ENCODE assay signal across 8 cellular contexts in the genomic region with DNA sequence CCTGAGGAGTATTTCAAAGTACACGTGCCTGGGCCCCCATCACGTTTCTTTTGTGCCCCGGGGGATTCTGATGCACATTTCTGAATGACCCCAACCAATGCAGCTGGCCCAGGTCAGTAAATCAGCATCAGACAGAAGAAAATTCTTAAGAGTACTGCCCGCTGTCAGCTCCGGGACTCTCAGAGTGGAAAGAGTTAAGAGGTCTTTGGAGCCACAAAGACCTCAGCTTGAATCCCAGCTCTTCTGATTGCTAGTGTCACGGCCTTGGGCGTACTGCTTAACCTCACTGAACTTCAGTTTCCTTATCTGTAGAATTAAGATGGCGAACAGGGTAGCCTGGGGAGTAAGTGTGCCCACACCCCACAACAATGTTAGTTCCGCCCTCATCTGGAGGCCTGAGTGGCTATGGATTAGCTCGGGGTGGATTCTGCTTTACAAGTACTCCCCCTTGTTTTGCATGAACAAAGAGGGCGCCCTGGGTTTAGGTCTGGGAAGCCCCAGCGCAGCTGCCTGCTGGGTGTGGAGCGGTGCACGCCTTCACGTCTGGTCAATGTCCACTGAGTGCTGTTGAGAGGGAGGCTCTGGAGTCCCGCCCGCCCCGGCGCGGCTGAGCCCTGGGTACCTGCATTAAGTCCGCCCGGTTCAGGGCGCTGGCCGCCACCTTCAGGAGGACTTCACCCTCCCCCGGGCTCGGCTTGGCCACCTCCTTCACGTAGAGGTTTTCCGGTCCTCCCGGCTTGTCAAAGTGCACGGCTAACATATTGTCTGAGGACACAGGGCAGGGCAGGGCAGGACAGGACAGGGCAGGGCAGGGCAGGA. TPM values are rescaled to one million over a fixed set of nuclear protein-coding genes. Genes with fewer than 3 reads are reported as not detected.
DNase-seq lines count a peak whose midpoint lies in the region; ATAC-seq and TF ChIP-seq lines count a peak whose summit lies in the region.

No MANE protein-coding gene starts in this region.

- H3K9ac ChIP-seq in parathyroid adenoma, result no peak overlapping the region

- H3K27me3 ChIP-seq in parathyroid adenoma (ENCODE audit: control insufficient read depth, insufficient read depth, low read length), result no peaks in the 10 kb centered on the region

- peak overlapping the region; percentile 95 for H3K27ac ChIP-seq in parathyroid adenoma

- H3K4me3 Mint-ChIP-seq in activated T-helper 2 cell treated with anti-CD3 and anti-CD28 coated beads, Interferon-gamma antibody, Interleukin-2, Interleukin-4, amounts not matched to agents 10 μg/mL and 5 μg/mL and 100 μg/mL, durations not matched to agents 14 hours and 24 hours and 36 hours (ENCODE audit: low read depth), result peak overlapping the region; percentile 84
- H3K4me3 Mint-ChIP-seq in glutamatergic neuron (ENCODE audit: unreplicated experiment), result peak overlapping the region; percentile 93

- peak overlapping the region; percentile 51 for H3K4me3 ChIP-seq in parathyroid adenoma (ENCODE audit: low read depth, low read length)

- H3K79me2 ChIP-seq in parathyroid adenoma, result peaks cover 13% of the 10 kb centered on the region

- no peaks in the 10 kb centered on the region for H3K27me3 Mint-ChIP-seq in activated T-helper 2 cell treated with anti-CD3 and anti-CD28 coated beads, Interferon-gamma antibody, Interleukin-2, Interleukin-4, amounts not matched to agents 10 μg/mL and 5 μg/mL and 100 μg/mL, durations not matched to agents 14 hours and 24 hours and 36 hours (ENCODE audit: low read depth)
- H3K27me3 Mint-ChIP-seq in glutamatergic neuron (ENCODE audit: unreplicated experiment), result peaks cover 9% of the 10 kb centered on the region

- peak overlapping the region; percentile 89 for H3K4me2 ChIP-seq in parathyroid adenoma (ENCODE audit: low read length)

- H3K27ac Mint-ChIP-seq in activated T-helper 2 cell treated with anti-CD3 and anti-CD28 coated beads, Interferon-gamma antibody, Interleukin-2, Interleukin-4, amounts not matched to agents 10 μg/mL and 5 μg/mL and 100 μg/mL, durations not matched to agents 14 hours and 24 hours and 36 hours, result peak overlapping the region; percentile 70
- H3K27ac Mint-ChIP-seq in glutamatergic neuron (ENCODE audit: unreplicated experiment), result peak overlapping the region; percentile 98

- H2AFZ ChIP-seq in parathyroid adenoma, result peak overlapping the region; percentile 96

- peaks cover 12% of the 10 kb centered on the region for H3K4me1 ChIP-seq in parathyroid adenoma

- ATAC-seq in GM19324 (IDR thresholded peaks at IDR 0.05; ENCODE audit: low FRiP score, unreplicated experiment) (peak; percentile 63), HG03354 (IDR thresholded peaks at IDR 0.05; ENCODE audit: poor library complexity, severe bottlenecking, unreplicated experiment) (peak; percentile 84)

- no peak for TF ChIP-seq CTCF in glutamatergic neuron (IDR thresholded peaks at IDR 0.05; ENCODE audit: partially characterized antibody, unreplicated experiment)
- TF ChIP-seq CTCF in parathyroid adenoma (IDR thresholded peaks at IDR 0.05), result no peak

- DNase-seq in DMS153 treated with DMSO at 0.1 percent for 48 hours (lab: John Stamatoyannopoulos, UW; ENCODE audit: unreplicated experiment), result peak; percentile 71
- peak; percentile 62 for DNase-seq in NCI-H345 treated with DMSO at 0.1 percent for 48 hours (lab: John Stamatoyannopoulos, UW; ENCODE audit: unreplicated experiment)
- no peak for DNase-seq in activated T-helper 2 cell treated with anti-CD3 and anti-CD28 coated beads, Interferon-gamma antibody, Interleukin-2, Interleukin-4, amounts not matched to agents 10 μg/mL and 5 μg/mL and 100 μg/mL, durations not matched to agents 14 hours and 24 hours and 36 hours (ENCODE audit: low spot score)
- peak; percentile 77 for DNase-seq in glutamatergic neuron
- no peak for DNase-seq in GOT3 (lab: John Stamatoyannopoulos, UW)

- H3K9me3 Mint-ChIP-seq in activated T-helper 2 cell treated with anti-CD3 and anti-CD28 coated beads, Interferon-gamma antibody, Interleukin-2, Interleukin-4, amounts not matched to agents 10 μg/mL and 5 μg/mL and 100 μg/mL, durations not matched to agents 14 hours and 24 hours and 36 hours, result no peaks in the 10 kb centered on the region
- peaks cover 7% of the 10 kb centered on the region for H3K9me3 Mint-ChIP-seq in glutamatergic neuron (ENCODE audit: unreplicated experiment)

- intact Hi-C loops in activated T-helper 2 cell treated with anti-CD3 and anti-CD28 coated beads, Interferon-gamma antibody, Interleukin-2, Interleukin-4, amounts not matched to agents 10 μg/mL and 5 μg/mL and 100 μg/mL, durations not matched to agents 14 hours and 24 hours and 36 hours (cut with micrococcal nuclease), result loop anchor here (1.0 to 5.0 kb wide), 4 partner anchors 7 to 299 kb away; a partner anchor contains a TSS

- no peaks in the 10 kb centered on the region for H3K9me3 ChIP-seq in parathyroid adenoma (ENCODE audit: control insufficient read depth, low read length)

- H3K4me1 Mint-ChIP-seq in activated T-helper 2 cell treated with anti-CD3 and anti-CD28 coated beads, Interferon-gamma antibody, Interleukin-2, Interleukin-4, amounts not matched to agents 10 μg/mL and 5 μg/mL and 100 μg/mL, durations not matched to agents 14 hours and 24 hours and 36 hours (ENCODE audit: low read depth), result peaks cover 18% of the 10 kb centered on the region
- peaks cover 13% of the 10 kb centered on the region for H3K4me1 Mint-ChIP-seq in glutamatergic neuron (ENCODE audit: low read depth, unreplicated experiment)

- no peaks in the 10 kb centered on the region for H3K36me3 ChIP-seq in parathyroid adenoma (ENCODE audit: control insufficient read depth, insufficient read depth, low read length)

- H3K36me3 Mint-ChIP-seq in activated T-helper 2 cell treated with anti-CD3 and anti-CD28 coated beads, Interferon-gamma antibody, Interleukin-2, Interleukin-4, amounts not matched to agents 10 μg/mL and 5 μg/mL and 100 μg/mL, durations not matched to agents 14 hours and 24 hours and 36 hours (ENCODE audit: low read depth), result peaks cover 5% of the 10 kb centered on the region
- H3K36me3 Mint-ChIP-seq in glutamatergic neuron (ENCODE audit: unreplicated experiment), result no peaks in the 10 kb centered on the region

RNA-seq across cellular contexts. Expression of a gene that starts 0.9 kb away (rescaled TPM):
- total RNA-seq in activated T-helper 2 cell treated with anti-CD3 and anti-CD28 coated beads, Interferon-gamma antibody, Interleukin-2, Interleukin-4, amounts not matched to agents 10 μg/mL and 5 μg/mL and 100 μg/mL, durations not matched to agents 14 hours and 24 hours and 36 hours, result 2.7 and 3.1 TPM in 2 replicates
- total RNA-seq in glutamatergic neuron (ENCODE audit: unreplicated experiment), result 38.0 TPM

RNA-seq across cellular contexts. Expression of a gene that starts 7.7 kb away (rescaled TPM):
- 137 and 143 TPM in 2 replicates for total RNA-seq in activated T-helper 2 cell treated with anti-CD3 and anti-CD28 coated beads, Interferon-gamma antibody, Interleukin-2, Interleukin-4, amounts not matched to agents 10 μg/mL and 5 μg/mL and 100 μg/mL, durations not matched to agents 14 hours and 24 hours and 36 hours
- 76.5 TPM for total RNA-seq in glutamatergic neuron (ENCODE audit: unreplicated experiment)

RNA-seq across cellular contexts. Expression of a gene that starts 34.2 kb away (rescaled TPM):
- 1.1 and 2.1 TPM in 2 replicates for total RNA-seq in activated T-helper 2 cell treated with anti-CD3 and anti-CD28 coated beads, Interferon-gamma antibody, Interleukin-2, Interleukin-4, amounts not matched to agents 10 μg/mL and 5 μg/mL and 100 μg/mL, durations not matched to agents 14 hours and 24 hours and 36 hours
- 38.1 TPM for total RNA-seq in glutamatergic neuron (ENCODE audit: unreplicated experiment)

RNA-seq across cellular contexts. Expression of a gene that starts 36.6 kb away (rescaled TPM):
- total RNA-seq in activated T-helper 2 cell treated with anti-CD3 and anti-CD28 coated beads, Interferon-gamma antibody, Interleukin-2, Interleukin-4, amounts not matched to agents 10 μg/mL and 5 μg/mL and 100 μg/mL, durations not matched to agents 14 hours and 24 hours and 36 hours, result 22.0 and 22.1 TPM in 2 replicates
- 22.3 TPM for total RNA-seq in glutamatergic neuron (ENCODE audit: unreplicated experiment)

RNA-seq across cellular contexts. Expression of a gene that starts 39.4 kb away (rescaled TPM):
- 0.30 TPM in 1 of 2 replicates, not detected in the other for total RNA-seq in activated T-helper 2 cell treated with anti-CD3 and anti-CD28 coated beads, Interferon-gamma antibody, Interleukin-2, Interleukin-4, amounts not matched to agents 10 μg/mL and 5 μg/mL and 100 μg/mL, durations not matched to agents 14 hours and 24 hours and 36 hours
- total RNA-seq in glutamatergic neuron (ENCODE audit: unreplicated experiment), result not detected

Comparison
In these comparisons a context has a peak if more than half of its experiments do, and no peak if none do; other contexts are left out.
1. DNase-seq: peak in DMS153 treated with DMSO at 0.1 percent for 48 hours (single experiment), NCI-H345 treated with DMSO at 0.1 percent for 48 hours (single experiment) and glutamatergic neuron (single experiment); none in activated T-helper 2 cell treated with anti-CD3 and anti-CD28 coated beads, Interferon-gamma antibody, Interleukin-2, Interleukin-4, amounts not matched to agents 10 μg/mL and 5 μg/mL and 100 μg/mL, durations not matched to agents 14 hours and 24 hours and 36 hours (single experiment) and GOT3 (single experiment).
2. RNA of a gene that starts 34.2 kb away (total RNA-seq): 38.1 TPM in glutamatergic neuron (single experiment); 1.1 to 2.1 TPM in activated T-helper 2 cell treated with anti-CD3 and anti-CD28 coated beads, Interferon-gamma antibody, Interleukin-2, Interleukin-4, amounts not matched to agents 10 μg/mL and 5 μg/mL and 100 μg/mL, durations not matched to agents 14 hours and 24 hours and 36 hours; every median in the first group is over 10 times any median in the second.